25 cellular contexts compared by ENCODE assay signal in the genomic region with DNA sequence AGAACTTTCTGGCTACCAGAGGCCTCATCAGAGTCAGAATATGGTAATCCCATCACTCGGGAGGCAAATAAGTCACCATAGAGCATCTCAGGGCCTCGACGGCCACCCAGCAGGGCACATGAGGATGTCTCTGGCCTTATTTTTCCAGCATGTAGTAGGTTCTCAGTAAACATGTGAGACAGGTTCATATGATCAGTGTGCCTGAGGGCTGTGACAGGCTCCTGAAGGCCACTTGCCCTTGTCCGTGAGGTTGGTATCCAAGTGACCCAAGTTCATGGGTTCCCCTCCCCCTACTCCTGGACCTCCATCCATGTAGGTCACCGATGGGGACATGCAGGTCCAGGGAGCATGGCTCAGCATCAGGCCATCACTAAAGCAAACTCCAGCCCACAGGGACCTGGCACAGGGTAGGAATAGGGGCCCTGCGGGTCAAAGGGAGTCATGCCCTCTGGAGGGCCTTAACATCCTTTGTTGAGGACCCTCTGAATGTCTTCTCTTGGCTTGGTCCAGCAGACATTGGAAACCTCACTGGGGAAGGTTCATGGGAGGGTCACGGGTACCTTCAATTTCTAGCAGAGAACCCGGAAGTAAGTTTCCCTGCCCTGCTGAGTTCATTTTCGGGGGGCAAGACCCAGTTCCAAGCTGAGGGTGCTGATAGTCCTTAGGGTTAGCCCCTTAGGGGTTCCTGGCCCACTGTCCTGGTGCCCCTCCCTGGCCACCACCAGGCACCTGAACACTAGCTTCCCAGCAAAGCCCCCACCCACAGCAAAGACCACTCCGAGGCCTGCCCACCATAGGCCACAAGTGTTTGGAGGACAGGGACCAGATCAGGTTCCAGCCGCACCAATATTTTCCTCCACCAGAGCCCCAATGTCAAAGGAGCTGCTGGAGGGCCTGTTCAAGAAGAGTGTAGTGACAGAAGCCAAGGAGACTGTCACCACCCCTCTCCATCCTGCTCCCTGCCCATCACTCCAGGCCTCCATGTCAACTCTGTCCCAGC.
"Had no signal": no experiment of that assay in that cellular context is flagged by ENCODE, and none has a peak within 500 bp of the region (broad histone marks: within the 10 kb centered on the region; RNA-seq: fewer than 3 reads in every experiment).

No MANE protein-coding gene starts in this region.

- H3K9me3 Mint-ChIP-seq: activated CD4-positive, alpha-beta memory T cell treated with anti-CD3 and anti-CD28 coated beads for 36 hours; activated CD4-positive, alpha-beta T cell treated with anti-CD3 and anti-CD28 coated beads, Interleukin-2, amount 10 ng/mL, durations not matched to agents 7 days and 5 days; activated naive CD8-positive, alpha-beta T cell treated with anti-CD3 and anti-CD28 coated beads for 36 hours; activated T-cell treated with anti-CD3 and anti-CD28 coated beads, Interleukin-2, amount 50 U/mL, for 24 hours; activated T-helper 1 cell treated with anti-CD3 and anti-CD28 coated beads, Interleukin-12 subunit alpha, Interleukin-12 subunit beta, Interleukin-2, Interleukin-4 antibody, amounts not matched to agents 30 ng/mL and 10 ng/mL and 1 ng/mL, durations not matched to agents 14 hours and 24 hours and 36 hours; T-cell had no signal

- H3K4me3 Mint-ChIP-seq: activated CD4-positive, alpha-beta memory T cell treated with anti-CD3 and anti-CD28 coated beads for 36 hours; activated CD4-positive, alpha-beta T cell treated with anti-CD3 and anti-CD28 coated beads, Interleukin-2, amount 10 ng/mL, durations not matched to agents 7 days and 5 days; activated naive CD4-positive, alpha-beta T cell treated with anti-CD3 and anti-CD28 coated beads, Interleukin-2, amount 10 ng/mL, durations not matched to agents 7 days and 5 days; activated naive CD8-positive, alpha-beta T cell treated with anti-CD3 and anti-CD28 coated beads for 36 hours; activated T-cell treated with anti-CD3 and anti-CD28 coated beads, Interleukin-2, amount 50 U/mL, for 24 hours; activated T-helper 1 cell treated with anti-CD3 and anti-CD28 coated beads, Interleukin-12 subunit alpha, Interleukin-12 subunit beta, Interleukin-2, Interleukin-4 antibody, amounts not matched to agents 30 ng/mL and 10 ng/mL and 1 ng/mL, durations not matched to agents 14 hours and 24 hours and 36 hours; T-cell had no signal

- H3K4me3 ChIP-seq: cardiac muscle cell, SK-N-MC had no signal

- H3K36me3 ChIP-seq: brain microvascular endothelial cell, cardiac muscle cell had no signal

- ATAC-seq: Panc1, T-cell had no signal

- H3K27me3 ChIP-seq: brain microvascular endothelial cell, cardiac muscle cell had no signal

- H3K27me3 Mint-ChIP-seq: activated CD4-positive, alpha-beta memory T cell treated with anti-CD3 and anti-CD28 coated beads for 36 hours; activated CD4-positive, alpha-beta T cell treated with anti-CD3 and anti-CD28 coated beads, Interleukin-2, amount 10 ng/mL, durations not matched to agents 7 days and 5 days; activated naive CD8-positive, alpha-beta T cell treated with anti-CD3 and anti-CD28 coated beads for 36 hours; activated T-cell treated with anti-CD3 and anti-CD28 coated beads, Interleukin-2, amount 50 U/mL, for 24 hours had no signal

- H3K27ac Mint-ChIP-seq: activated CD4-positive, alpha-beta memory T cell treated with anti-CD3 and anti-CD28 coated beads for 36 hours; activated CD4-positive, alpha-beta T cell treated with anti-CD3 and anti-CD28 coated beads, Interleukin-2, amount 10 ng/mL, durations not matched to agents 7 days and 5 days; activated naive CD4-positive, alpha-beta T cell treated with anti-CD3 and anti-CD28 coated beads, Interleukin-2, amount 10 ng/mL, durations not matched to agents 7 days and 5 days; activated naive CD8-positive, alpha-beta T cell treated with anti-CD3 and anti-CD28 coated beads for 36 hours; activated T-cell treated with anti-CD3 and anti-CD28 coated beads, Interleukin-2, amount 50 U/mL, for 24 hours; activated T-helper 1 cell treated with anti-CD3 and anti-CD28 coated beads, Interleukin-12 subunit alpha, Interleukin-12 subunit beta, Interleukin-2, Interleukin-4 antibody, amounts not matched to agents 30 ng/mL and 10 ng/mL and 1 ng/mL, durations not matched to agents 14 hours and 24 hours and 36 hours; T-cell had no signal

- H3K27ac ChIP-seq: brain microvascular endothelial cell, cardiac muscle cell, SK-N-MC, VCaP had no signal

- DNase-seq: activated CD4-positive, alpha-beta memory T cell treated with anti-CD3 and anti-CD28 coated beads for 36 hours; activated CD4-positive, alpha-beta T cell treated with anti-CD3 and anti-CD28 coated beads, Interleukin-2, amount 10 ng/mL, durations not matched to agents 7 days and 5 days; activated CD4-positive, CD25-positive, alpha-beta regulatory T cell; activated gamma-delta T cell treated with Interleukin-2 at 50 U/mL for 16 hours; activated naive CD4-positive, alpha-beta T cell treated with anti-CD3 and anti-CD28 coated beads, Interleukin-2, amount 10 ng/mL, durations not matched to agents 7 days and 5 days; activated naive CD8-positive, alpha-beta T cell treated with anti-CD3 and anti-CD28 coated beads for 36 hours; activated T-cell treated with anti-CD3 and anti-CD28 coated beads, Interleukin-2, amount 50 U/mL, for 24 hours; brain microvascular endothelial cell; KG1; NCI-H1092; NCI-H1417 treated with DMSO at 0.1 percent for 48 hours; NCI-H1694; NCI-H2081; NCI-H510A treated with DMSO at 0.1 percent for 48 hours; NCI-H69; NK-92 treated with Interleukin-12 subunit alpha and Interleukin-12 subunit beta, amount 100 ng/mL, for 24 hours; OCI-M1; RPMI8226; T-cell; T-helper 2 cell had no signal

- H3K4me1 Mint-ChIP-seq: activated CD4-positive, alpha-beta T cell treated with anti-CD3 and anti-CD28 coated beads, Interleukin-2, amount 10 ng/mL, durations not matched to agents 7 days and 5 days; activated naive CD4-positive, alpha-beta T cell treated with anti-CD3 and anti-CD28 coated beads, Interleukin-2, amount 10 ng/mL, durations not matched to agents 7 days and 5 days; activated naive CD8-positive, alpha-beta T cell treated with anti-CD3 and anti-CD28 coated beads for 36 hours had no signal

- H3K36me3 Mint-ChIP-seq: activated CD4-positive, alpha-beta memory T cell treated with anti-CD3 and anti-CD28 coated beads for 36 hours; activated naive CD4-positive, alpha-beta T cell treated with anti-CD3 and anti-CD28 coated beads, Interleukin-2, amount 10 ng/mL, durations not matched to agents 7 days and 5 days; activated naive CD8-positive, alpha-beta T cell treated with anti-CD3 and anti-CD28 coated beads for 36 hours; T-cell had no signal
